1 cellular context compared by ENCODE assay signal in the genomic region with DNA sequence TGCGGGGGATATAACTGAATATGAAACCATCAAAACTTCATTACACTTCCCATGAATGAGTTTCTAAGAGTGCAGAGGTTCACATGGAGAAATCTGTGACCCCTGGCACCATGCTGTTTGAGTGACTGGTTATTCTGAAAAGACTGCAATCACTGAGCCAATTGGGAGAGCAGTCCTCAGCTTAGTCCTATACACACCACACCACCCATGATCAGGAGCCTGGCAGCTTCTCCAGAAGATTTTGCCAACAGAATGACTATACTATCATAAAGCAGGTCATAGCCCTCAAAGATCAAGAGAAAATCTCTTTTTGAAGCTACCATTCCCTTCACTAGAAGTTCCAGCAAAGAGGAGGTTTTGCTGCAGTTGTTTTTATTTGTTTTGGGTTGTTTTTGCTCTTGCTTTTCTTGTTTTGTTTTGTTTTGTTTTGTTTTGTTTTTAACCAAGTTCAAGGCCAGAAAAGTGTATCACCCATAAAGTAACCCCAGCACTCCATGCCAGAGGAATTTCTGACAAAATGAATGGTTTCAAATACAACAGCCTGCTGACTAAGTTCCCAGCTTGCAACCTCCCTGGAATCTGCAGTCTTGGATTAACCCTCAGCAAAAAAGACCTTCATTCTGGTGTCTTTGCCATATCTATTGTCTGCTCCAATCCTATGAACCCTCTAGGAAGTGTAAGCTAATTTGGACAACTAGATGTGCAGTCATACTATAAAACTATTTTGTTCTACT.
TF ChIP-seq lines count a peak whose summit lies in the region.

No MANE protein-coding gene starts in this region.

TF ChIP-seq in HCT116, 20 proteins besides CTCF, POLR2A, EP300 and RAD21:
- TF ChIP-seq SIN3A (IDR thresholded peaks at IDR 0.05; ENCODE audit: low read depth) (no peak), ZFX (IDR thresholded peaks at IDR 0.05) (no peak), POLR2AphosphoS5 (IDR thresholded peaks at IDR 0.05; ENCODE audit: low read depth, low read length) (no peak), ELF1 (IDR thresholded peaks at IDR 0.05; ENCODE audit: borderline replicate concordance, low read depth) (no peak), EGR1 (IDR thresholded peaks at IDR 0.05; ENCODE audit: low read depth) (no peak), CBX3 (IDR thresholded peaks at IDR 0.05; ENCODE audit: low read depth) (no peak), FOSL1 (IDR thresholded peaks at IDR 0.05; ENCODE audit: low read depth) (no peak), JUND (IDR thresholded peaks at IDR 0.05) (no peak), CEBPB (IDR thresholded peaks at IDR 0.05; ENCODE audit: low read depth) (no peak), TCF7L2 (IDR thresholded peaks at IDR 0.05; ENCODE audit: borderline replicate concordance, extremely low read depth, insufficient read depth, insufficient read length) (no peak), SP1 (IDR thresholded peaks at IDR 0.05; ENCODE audit: low read depth) (no peak), ZNF274 (IDR thresholded peaks at IDR 0.05; ENCODE audit: low read depth, low read length) (no peak), SRF (IDR thresholded peaks at IDR 0.05; ENCODE audit: low read depth) (no peak), EZH2 (IDR thresholded peaks at IDR 0.05) (no peak), YY1 (IDR thresholded peaks at IDR 0.05; ENCODE audit: extremely low read depth, insufficient replicate concordance, low read depth, low read length) (no peak), EZH2phosphoT487 (IDR thresholded peaks at IDR 0.05; ENCODE audit: borderline replicate concordance) (no peak)
- TF ChIP-seq, protein P1, sequence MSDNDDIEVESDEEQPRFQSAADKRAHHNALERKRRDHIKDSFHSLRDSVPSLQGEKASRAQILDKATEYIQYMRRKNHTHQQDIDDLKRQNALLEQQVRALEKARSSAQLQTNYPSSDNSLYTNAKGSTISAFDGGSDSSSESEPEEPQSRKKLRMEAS (IDR thresholded peaks at IDR 0.05) = no peak
- TF ChIP-seq, protein P2, sequence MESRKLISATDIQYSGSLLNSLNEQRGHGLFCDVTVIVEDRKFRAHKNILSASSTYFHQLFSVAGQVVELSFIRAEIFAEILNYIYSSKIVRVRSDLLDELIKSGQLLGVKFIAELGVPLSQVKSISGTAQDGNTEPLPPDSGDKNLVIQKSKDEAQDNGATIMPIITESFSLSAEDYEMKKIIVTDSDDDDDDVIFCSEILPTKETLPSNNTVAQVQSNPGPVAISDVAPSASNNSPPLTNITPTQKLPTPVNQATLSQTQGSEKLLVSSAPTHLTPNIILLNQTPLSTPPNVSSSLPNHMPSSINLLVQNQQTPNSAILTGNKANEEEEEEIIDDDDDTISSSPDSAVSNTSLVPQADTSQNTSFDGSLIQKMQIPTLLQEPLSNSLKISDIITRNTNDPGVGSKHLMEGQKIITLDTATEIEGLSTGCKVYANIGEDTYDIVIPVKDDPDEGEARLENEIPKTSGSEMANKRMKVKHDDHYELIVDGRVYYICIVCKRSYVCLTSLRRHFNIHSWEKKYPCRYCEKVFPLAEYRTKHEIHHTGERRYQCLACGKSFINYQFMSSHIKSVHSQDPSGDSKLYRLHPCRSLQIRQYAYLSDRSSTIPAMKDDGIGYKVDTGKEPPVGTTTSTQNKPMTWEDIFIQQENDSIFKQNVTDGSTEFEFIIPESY (IDR thresholded peaks at IDR 0.05; ENCODE audit: extremely low read depth, insufficient replicate concordance, low read length) = no peak
- TF ChIP-seq, protein P3, sequence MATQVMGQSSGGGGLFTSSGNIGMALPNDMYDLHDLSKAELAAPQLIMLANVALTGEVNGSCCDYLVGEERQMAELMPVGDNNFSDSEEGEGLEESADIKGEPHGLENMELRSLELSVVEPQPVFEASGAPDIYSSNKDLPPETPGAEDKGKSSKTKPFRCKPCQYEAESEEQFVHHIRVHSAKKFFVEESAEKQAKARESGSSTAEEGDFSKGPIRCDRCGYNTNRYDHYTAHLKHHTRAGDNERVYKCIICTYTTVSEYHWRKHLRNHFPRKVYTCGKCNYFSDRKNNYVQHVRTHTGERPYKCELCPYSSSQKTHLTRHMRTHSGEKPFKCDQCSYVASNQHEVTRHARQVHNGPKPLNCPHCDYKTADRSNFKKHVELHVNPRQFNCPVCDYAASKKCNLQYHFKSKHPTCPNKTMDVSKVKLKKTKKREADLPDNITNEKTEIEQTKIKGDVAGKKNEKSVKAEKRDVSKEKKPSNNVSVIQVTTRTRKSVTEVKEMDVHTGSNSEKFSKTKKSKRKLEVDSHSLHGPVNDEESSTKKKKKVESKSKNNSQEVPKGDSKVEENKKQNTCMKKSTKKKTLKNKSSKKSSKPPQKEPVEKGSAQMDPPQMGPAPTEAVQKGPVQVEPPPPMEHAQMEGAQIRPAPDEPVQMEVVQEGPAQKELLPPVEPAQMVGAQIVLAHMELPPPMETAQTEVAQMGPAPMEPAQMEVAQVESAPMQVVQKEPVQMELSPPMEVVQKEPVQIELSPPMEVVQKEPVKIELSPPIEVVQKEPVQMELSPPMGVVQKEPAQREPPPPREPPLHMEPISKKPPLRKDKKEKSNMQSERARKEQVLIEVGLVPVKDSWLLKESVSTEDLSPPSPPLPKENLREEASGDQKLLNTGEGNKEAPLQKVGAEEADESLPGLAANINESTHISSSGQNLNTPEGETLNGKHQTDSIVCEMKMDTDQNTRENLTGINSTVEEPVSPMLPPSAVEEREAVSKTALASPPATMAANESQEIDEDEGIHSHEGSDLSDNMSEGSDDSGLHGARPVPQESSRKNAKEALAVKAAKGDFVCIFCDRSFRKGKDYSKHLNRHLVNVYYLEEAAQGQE (IDR thresholded peaks at IDR 0.05; ENCODE audit: low read depth) = no peak
